Comparison of ENCODE assay signal across 13 cellular contexts in the genomic region with DNA sequence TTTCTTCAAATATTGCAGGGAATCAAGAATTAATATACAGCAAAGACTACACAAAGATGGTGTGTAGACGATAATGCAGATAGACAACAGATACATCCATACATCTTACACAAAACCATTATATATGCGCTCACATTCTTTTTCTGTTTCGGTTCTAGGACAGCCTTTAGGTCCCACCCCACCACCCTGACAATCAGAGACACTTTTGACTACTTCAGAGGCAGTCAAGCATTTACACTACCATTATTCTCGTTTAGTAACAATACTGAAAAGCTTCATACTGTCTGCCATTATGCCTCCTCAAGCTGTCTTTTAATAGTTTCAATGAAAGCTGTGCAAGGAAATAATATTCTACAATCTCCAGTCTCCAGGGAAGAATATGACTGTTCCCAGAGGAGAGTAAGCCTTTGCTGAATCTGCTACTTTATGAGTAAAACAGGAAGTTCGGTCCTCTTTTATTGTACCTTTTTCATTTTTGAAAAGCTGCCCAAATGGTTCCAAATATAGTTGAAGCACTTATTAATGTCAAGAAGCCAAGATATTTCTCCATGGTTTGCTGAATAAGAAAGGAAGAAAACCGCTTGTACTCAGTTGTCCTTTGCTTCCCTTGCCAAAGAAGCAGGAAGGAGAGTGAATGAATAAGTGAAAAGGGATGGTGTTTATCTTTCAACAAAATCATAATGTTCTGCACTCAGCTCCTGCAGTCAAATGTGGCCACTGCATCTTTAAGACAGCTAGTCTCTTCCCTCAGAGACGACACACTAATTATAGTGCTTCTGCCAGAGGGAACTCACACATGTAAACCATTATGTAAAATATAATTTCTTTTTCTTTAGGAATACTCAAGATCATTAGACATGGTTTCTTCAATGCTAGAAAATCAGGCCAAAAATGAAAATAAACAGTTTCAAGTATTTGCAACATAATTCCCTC.
A peak's percentile ranks its signal among the peaks of the same experiment; 100 is the strongest.
DNase-seq lines count a peak whose midpoint lies in the region; ATAC-seq, FAIRE-seq and TF ChIP-seq lines count a peak whose summit lies in the region.
"Had no signal": no experiment of that assay in that cellular context is flagged by ENCODE, and none has a peak within 500 bp of the region (broad histone marks: within the 10 kb centered on the region; RNA-seq: fewer than 3 reads in every experiment).

No MANE protein-coding gene starts in this region.

- no peaks in the 10 kb centered on the region for H3K9me2 ChIP-seq in neural cell (ENCODE audit: insufficient read depth, low read length)

- TF ChIP-seq RAD21 in neural cell (conservative IDR thresholded peaks at IDR 0.05), result no peak

- H3K9me3 ChIP-seq in neural cell (ENCODE audit: low read length) (no peaks in the 10 kb centered on the region), transverse colon (no peaks in the 10 kb centered on the region)
- H3K9me3 ChIP-seq: SJSA1 had no signal

- ATAC-seq in activated naive CD8-positive, alpha-beta T cell treated with anti-CD3 and anti-CD28 coated beads, Interleukin-2, amount 50 U/mL, for 24 hours, result no peak
- ATAC-seq: foreskin keratinocyte had no signal

- H3K36me3 ChIP-seq in neural cell (ENCODE audit: insufficient read depth, low read length) (no peaks in the 10 kb centered on the region), transverse colon (no peaks in the 10 kb centered on the region)
- H3K36me3 ChIP-seq: SJSA1 had no signal

- H4K20me1 ChIP-seq in neural cell (ENCODE audit: insufficient read depth), result no peaks in the 10 kb centered on the region

- no peaks in the 10 kb centered on the region for H3K27me3 ChIP-seq in neural cell (ENCODE audit: insufficient read depth, low read depth, low read length)
- H3K27me3 ChIP-seq in transverse colon, result no peaks in the 10 kb centered on the region
- H3K27me3 ChIP-seq: foreskin keratinocyte, SJSA1 had no signal

- no peak overlapping the region for H3K9ac ChIP-seq in neural cell (ENCODE audit: low read length)

- H3K4me1 Mint-ChIP-seq in activated naive CD8-positive, alpha-beta T cell treated with anti-CD3 and anti-CD28 coated beads, Interleukin-2, amount 50 U/mL, for 24 hours, result peaks cover 31% of the 10 kb centered on the region

- H3K4me3 ChIP-seq in neural cell (ENCODE audit: low read length) (peak overlapping the region; percentile 15), transverse colon (no peak overlapping the region)
- H3K4me3 ChIP-seq: SJSA1 had no signal

- FAIRE-seq in endometrium (lab: Jason Lieb, UNC), result peak; percentile 12

- WGBS in transverse colon (ENCODE audit: low coverage in 1 of 2), 2 donors, result 63 to 65% methylated on average over 7 of the region's 7 CpGs

- DNase-seq in DMS79 (lab: John Stamatoyannopoulos, UW) (peak; percentile 95), M059J (ENCODE audit: low read depth) (peak; percentile 80), NCI-H526 treated with DMSO at 0.1 percent for 48 hours (lab: John Stamatoyannopoulos, UW) (no peak), transverse colon (no peak), SK-N-DZ (ENCODE audit: low spot score) (no peak)
- no peak for DNase-seq in activated naive CD8-positive, alpha-beta T cell treated with anti-CD3 and anti-CD28 coated beads, Interleukin-2, amount 50 U/mL, for 24 hours
- DNase-seq: foreskin keratinocyte; occipital lobe; stimulated activated CD4-positive, alpha-beta T cell treated with anti-CD3 and anti-CD28 coated beads, Interleukin-4, amount 100 ng/mL, for 1 hour had no signal

- TF ChIP-seq CTCF in neural cell (IDR thresholded peaks at IDR 0.05; ENCODE audit: poor library complexity, severe bottlenecking) (no peak), transverse colon (IDR thresholded peaks at IDR 0.05) (no peak)

- no peak overlapping the region for H3K4me3 Mint-ChIP-seq in activated naive CD8-positive, alpha-beta T cell treated with anti-CD3 and anti-CD28 coated beads, Interleukin-2, amount 50 U/mL, for 24 hours
- H3K4me3 Mint-ChIP-seq: central memory CD8-positive, alpha-beta T cell had no signal

- H3K4me2 ChIP-seq in neural cell (ENCODE audit: low read length), result no peak overlapping the region

- H3K9me3 Mint-ChIP-seq in activated naive CD8-positive, alpha-beta T cell treated with anti-CD3 and anti-CD28 coated beads, Interleukin-2, amount 50 U/mL, for 24 hours, result no peaks in the 10 kb centered on the region
- H3K9me3 Mint-ChIP-seq: central memory CD8-positive, alpha-beta T cell had no signal

- in situ Hi-C loops in transverse colon (cut with MboI; ENCODE audit: low pct_ligation_motif_present in 1 of 4, low pct_unique_long_range_greater_than_20kb in 1 of 4, low sequenced_read_pairs in 3 of 4), result no loop called here

- H3K4me1 ChIP-seq in transverse colon, result peaks cover 0 to 10% (median 0%) of the 10 kb centered on the region in 4 donors
- H3K4me1 ChIP-seq: foreskin keratinocyte had no signal

- no peaks in the 10 kb centered on the region for H3K27me3 Mint-ChIP-seq in activated naive CD8-positive, alpha-beta T cell treated with anti-CD3 and anti-CD28 coated beads, Interleukin-2, amount 50 U/mL, for 24 hours
- H3K27me3 Mint-ChIP-seq: central memory CD8-positive, alpha-beta T cell had no signal

- no peak overlapping the region for H3K27ac Mint-ChIP-seq in activated naive CD8-positive, alpha-beta T cell treated with anti-CD3 and anti-CD28 coated beads, Interleukin-2, amount 50 U/mL, for 24 hours

- TF ChIP-seq EP300 in neural cell (conservative IDR thresholded peaks at IDR 0.05; ENCODE audit: poor library complexity, severe bottlenecking) (no peak), transverse colon (IDR thresholded peaks at IDR 0.05; ENCODE audit: low read depth) (no peak)

- no peaks in the 10 kb centered on the region for H3K79me2 ChIP-seq in neural cell (replicated peaks; ENCODE audit: insufficient read depth, low read length)

- H3F3A ChIP-seq in neural cell (ENCODE audit: insufficient read depth, low read length, poor library complexity, severe bottlenecking), result no peaks in the 10 kb centered on the region

- H3K27ac ChIP-seq in neural cell (ENCODE audit: low read length), result no peak overlapping the region
- no peak overlapping the region for H3K27ac ChIP-seq in transverse colon
- H3K27ac ChIP-seq: foreskin keratinocyte, SJSA1 had no signal

- H3K36me3 Mint-ChIP-seq in activated naive CD8-positive, alpha-beta T cell treated with anti-CD3 and anti-CD28 coated beads, Interleukin-2, amount 50 U/mL, for 24 hours (ENCODE audit: low read depth), result no peaks in the 10 kb centered on the region

- intact Hi-C loops in transverse colon (cut with DNase I; ENCODE audit: low total_unique reads), result no loop called here

- no peak for TF ChIP-seq POLR2A in transverse colon (IDR thresholded peaks at IDR 0.05)

- no peak overlapping the region for H2AFZ ChIP-seq in neural cell (ENCODE audit: low read depth, low read length)

TF ChIP-seq in neural cell, 6 proteins besides CTCF, POLR2A, EP300 and RAD21:
- TF ChIP-seq POLR2AphosphoS5 (IDR thresholded peaks at IDR 0.05) (no peak), TAF1 (IDR thresholded peaks at IDR 0.05; ENCODE audit: low read depth) (no peak), SMC3 (conservative IDR thresholded peaks at IDR 0.05; ENCODE audit: poor library complexity) (no peak), MXI1 (conservative IDR thresholded peaks at IDR 0.05; ENCODE audit: poor library complexity, severe bottlenecking) (no peak)
- TF ChIP-seq, protein P1, sequence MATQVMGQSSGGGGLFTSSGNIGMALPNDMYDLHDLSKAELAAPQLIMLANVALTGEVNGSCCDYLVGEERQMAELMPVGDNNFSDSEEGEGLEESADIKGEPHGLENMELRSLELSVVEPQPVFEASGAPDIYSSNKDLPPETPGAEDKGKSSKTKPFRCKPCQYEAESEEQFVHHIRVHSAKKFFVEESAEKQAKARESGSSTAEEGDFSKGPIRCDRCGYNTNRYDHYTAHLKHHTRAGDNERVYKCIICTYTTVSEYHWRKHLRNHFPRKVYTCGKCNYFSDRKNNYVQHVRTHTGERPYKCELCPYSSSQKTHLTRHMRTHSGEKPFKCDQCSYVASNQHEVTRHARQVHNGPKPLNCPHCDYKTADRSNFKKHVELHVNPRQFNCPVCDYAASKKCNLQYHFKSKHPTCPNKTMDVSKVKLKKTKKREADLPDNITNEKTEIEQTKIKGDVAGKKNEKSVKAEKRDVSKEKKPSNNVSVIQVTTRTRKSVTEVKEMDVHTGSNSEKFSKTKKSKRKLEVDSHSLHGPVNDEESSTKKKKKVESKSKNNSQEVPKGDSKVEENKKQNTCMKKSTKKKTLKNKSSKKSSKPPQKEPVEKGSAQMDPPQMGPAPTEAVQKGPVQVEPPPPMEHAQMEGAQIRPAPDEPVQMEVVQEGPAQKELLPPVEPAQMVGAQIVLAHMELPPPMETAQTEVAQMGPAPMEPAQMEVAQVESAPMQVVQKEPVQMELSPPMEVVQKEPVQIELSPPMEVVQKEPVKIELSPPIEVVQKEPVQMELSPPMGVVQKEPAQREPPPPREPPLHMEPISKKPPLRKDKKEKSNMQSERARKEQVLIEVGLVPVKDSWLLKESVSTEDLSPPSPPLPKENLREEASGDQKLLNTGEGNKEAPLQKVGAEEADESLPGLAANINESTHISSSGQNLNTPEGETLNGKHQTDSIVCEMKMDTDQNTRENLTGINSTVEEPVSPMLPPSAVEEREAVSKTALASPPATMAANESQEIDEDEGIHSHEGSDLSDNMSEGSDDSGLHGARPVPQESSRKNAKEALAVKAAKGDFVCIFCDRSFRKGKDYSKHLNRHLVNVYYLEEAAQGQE (IDR thresholded peaks at IDR 0.05; ENCODE audit: borderline replicate concordance), result no peak

Comparison
In these comparisons a context has a peak if more than half of its experiments do, and no peak if none do; other contexts are left out.
1. DNase-seq: peak in DMS79 (single experiment) and M059J (single experiment); none in activated naive CD8-positive, alpha-beta T cell treated with anti-CD3 and anti-CD28 coated beads, Interleukin-2, amount 50 U/mL, for 24 hours (single experiment), NCI-H526 treated with DMSO at 0.1 percent for 48 hours (single experiment), transverse colon (single experiment) and SK-N-DZ (single experiment).